In the genomic region with DNA sequence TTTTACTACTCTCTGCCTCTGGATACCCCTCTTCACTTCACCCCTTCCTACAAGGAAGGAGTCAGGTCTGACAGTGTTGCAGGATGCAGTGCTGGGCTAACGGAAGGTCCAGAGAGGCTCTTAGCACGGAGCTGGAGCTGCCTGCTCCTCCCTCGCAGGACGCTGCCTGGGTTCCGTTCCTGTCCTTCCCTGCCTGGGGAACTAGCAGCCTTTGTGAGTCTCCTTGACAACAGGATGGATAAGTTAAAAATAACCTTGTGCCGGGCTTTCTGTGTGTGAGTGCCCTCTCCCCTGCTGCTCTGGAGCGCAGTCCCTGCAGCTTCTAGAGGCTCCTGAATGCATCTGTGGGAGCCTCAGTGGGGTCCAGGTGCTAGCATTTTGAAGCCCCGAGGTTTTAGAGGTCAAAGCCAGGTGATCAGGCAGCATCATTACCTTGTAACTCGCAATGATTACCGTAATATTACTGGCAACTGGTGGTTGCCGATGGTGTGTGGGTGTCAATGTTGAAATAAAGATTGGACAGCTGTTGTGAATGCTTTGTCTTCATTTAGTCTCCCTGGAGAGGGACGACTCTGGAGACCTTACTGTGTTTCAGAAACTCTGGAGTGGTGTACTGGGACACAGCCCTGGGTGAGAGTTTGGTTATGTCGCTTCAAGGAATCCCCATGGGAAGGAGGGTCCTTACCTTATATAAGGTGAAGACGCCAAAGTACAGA, we compare ENCODE assay signal across 11 cellular contexts. TPM values are rescaled to one million over a fixed set of nuclear protein-coding genes. Genes with fewer than 3 reads are reported as not detected.
A peak's percentile ranks its signal among the peaks of the same experiment; 100 is the strongest.
DNase-seq lines count a peak whose midpoint lies in the region; ATAC-seq and TF ChIP-seq lines count a peak whose summit lies in the region.
"Had no signal": no experiment of that assay in that cellular context is flagged by ENCODE, and none has a peak within 500 bp of the region (broad histone marks: within the 10 kb centered on the region; RNA-seq: fewer than 3 reads in every experiment).

No MANE protein-coding gene starts in this region.

- intact Hi-C loops in activated CD4-positive, alpha-beta T cell treated with anti-CD3 and anti-CD28 coated beads, Interleukin-2, amount 10 ng/mL, durations not matched to agents 24 days and 14 days (cut with micrococcal nuclease), result no loop called here

- no peak for TF ChIP-seq CTCF in chondrocyte (IDR thresholded peaks at IDR 0.05)
- TF ChIP-seq CTCF in thoracic aorta (IDR thresholded peaks at IDR 0.05), result no peak

- peaks cover 34% of the 10 kb centered on the region for H3K4me1 Mint-ChIP-seq in activated CD4-positive, alpha-beta T cell treated with anti-CD3 and anti-CD28 coated beads, Interleukin-2, amount 10 ng/mL, durations not matched to agents 24 days and 14 days
- H3K4me1 Mint-ChIP-seq in chondrocyte (ENCODE audit: low read depth), result peaks cover 43% of the 10 kb centered on the region
- peaks cover 49% of the 10 kb centered on the region for H3K4me1 Mint-ChIP-seq in memory B cell

- no peak for DNase-seq in activated CD4-positive, alpha-beta T cell treated with anti-CD3 and anti-CD28 coated beads, Interleukin-2, amount 10 ng/mL, durations not matched to agents 24 days and 14 days
- no peak for DNase-seq in activated CD4-positive, alpha-beta T cell treated with anti-CD3 and anti-CD28 coated beads, Interleukin-2, amount 50 U/mL, for 4 hours
- no peak for DNase-seq in chondrocyte (ENCODE audit: low spot score)
- no peak for DNase-seq in memory B cell (ENCODE audit: low spot score in 2 of 2)
- DNase-seq in thoracic aorta (ENCODE audit: low spot score), result no peak
- DNase-seq in ureter (ENCODE audit: low spot score), result no peak
- no peak for DNase-seq in NCI-H526 (lab: John Stamatoyannopoulos, UW)
- DNase-seq: Karpas-422 had no signal

- peak overlapping the region; percentile 24 for H3K27ac Mint-ChIP-seq in activated CD4-positive, alpha-beta T cell treated with anti-CD3 and anti-CD28 coated beads, Interleukin-2, amount 10 ng/mL, durations not matched to agents 24 days and 14 days
- H3K27ac Mint-ChIP-seq in chondrocyte (ENCODE audit: unreplicated experiment) (peak overlapping the region; percentile 72), memory B cell (peak overlapping the region; percentile 60)

- H3K36me3 ChIP-seq in thoracic aorta, result peaks cover 6% of the 10 kb centered on the region

- H3K4me3 Mint-ChIP-seq in activated CD4-positive, alpha-beta T cell treated with anti-CD3 and anti-CD28 coated beads, Interleukin-2, amount 10 ng/mL, durations not matched to agents 24 days and 14 days, result no peak overlapping the region
- H3K4me3 Mint-ChIP-seq in chondrocyte (ENCODE audit: unreplicated experiment), result no peak overlapping the region
- no peak overlapping the region for H3K4me3 Mint-ChIP-seq in memory B cell

- peak overlapping the region; percentile 3 to 38 for H3K27ac ChIP-seq in thoracic aorta
- H3K27ac ChIP-seq: SJSA1 had no signal

- no peaks in the 10 kb centered on the region for H3K9me3 Mint-ChIP-seq in activated CD4-positive, alpha-beta T cell treated with anti-CD3 and anti-CD28 coated beads, Interleukin-2, amount 10 ng/mL, durations not matched to agents 24 days and 14 days
- H3K9me3 Mint-ChIP-seq in chondrocyte (ENCODE audit: low read depth), result no peaks in the 10 kb centered on the region
- H3K9me3 Mint-ChIP-seq in memory B cell, result no peaks in the 10 kb centered on the region

- ATAC-seq in memory B cell (ENCODE audit: low read depth), result no peak
- ATAC-seq in thoracic aorta (ENCODE audit: insufficient number of reproducible peaks, low FRiP score, low read depth), result peak; percentile 9
- no peak for ATAC-seq in GM21825 (IDR thresholded peaks at IDR 0.05; ENCODE audit: unreplicated experiment)

- no peaks in the 10 kb centered on the region for H3K9me3 ChIP-seq in thoracic aorta
- H3K9me3 ChIP-seq: SJSA1, upper lobe of left lung had no signal

- H3K36me3 Mint-ChIP-seq in activated CD4-positive, alpha-beta T cell treated with anti-CD3 and anti-CD28 coated beads, Interleukin-2, amount 10 ng/mL, durations not matched to agents 24 days and 14 days (ENCODE audit: low read depth), result peaks cover 10% of the 10 kb centered on the region
- peaks cover 3% of the 10 kb centered on the region for H3K36me3 Mint-ChIP-seq in chondrocyte (ENCODE audit: low read depth)
- H3K36me3 Mint-ChIP-seq in memory B cell, result peaks cover 6% of the 10 kb centered on the region

- no peaks in the 10 kb centered on the region for H3K27me3 Mint-ChIP-seq in activated CD4-positive, alpha-beta T cell treated with anti-CD3 and anti-CD28 coated beads, Interleukin-2, amount 10 ng/mL, durations not matched to agents 24 days and 14 days
- H3K27me3 Mint-ChIP-seq in chondrocyte (ENCODE audit: low read depth) (no peaks in the 10 kb centered on the region), memory B cell (no peaks in the 10 kb centered on the region)

- peak overlapping the region; percentile 31 for H3K4me3 ChIP-seq in thoracic aorta
- H3K4me3 ChIP-seq: SJSA1, upper lobe of left lung had no signal

- peaks cover 37 to 76% of the 10 kb centered on the region in 2 donors for H3K4me1 ChIP-seq in thoracic aorta (ENCODE audit: control insufficient read depth in 1 of 2, low read depth in 2 of 2)

- H3K27me3 ChIP-seq in thoracic aorta (replicated peaks; ENCODE audit: insufficient read depth), result no peaks in the 10 kb centered on the region
- H3K27me3 ChIP-seq: SJSA1, upper lobe of left lung had no signal

RNA-seq across cellular contexts. Expression of gene CDS2, which starts 44.4 kb away (rescaled TPM):
- total RNA-seq in activated CD4-positive, alpha-beta T cell treated with anti-CD3 and anti-CD28 coated beads, Interleukin-2, amount 10 ng/mL, durations not matched to agents 24 days and 14 days, result 34.7 and 39.2 TPM in 2 replicates
- 33.0 to 46.9 TPM (median 42.9 TPM) in 3 replicates for total RNA-seq in chondrocyte
- total RNA-seq in thoracic aorta, result 10 to 100 TPM; 63.6 to 85.6 TPM
- total RNA-seq in ureter, result 58.1 TPM

RNA-seq across cellular contexts. Expression of gene PCNA, which starts 51.5 kb away (rescaled TPM):
- 532 TPM in 2 replicates for total RNA-seq in activated CD4-positive, alpha-beta T cell treated with anti-CD3 and anti-CD28 coated beads, Interleukin-2, amount 10 ng/mL, durations not matched to agents 24 days and 14 days
- total RNA-seq in chondrocyte (46.3 to 117 TPM (median 49.4 TPM) in 3 replicates), thoracic aorta (10 to 100 TPM; 20.5 to 39.7 TPM), ureter (52.0 TPM)

RNA-seq across cellular contexts. Expression of gene TMEM230, which starts 58.4 kb away (rescaled TPM):
- total RNA-seq in activated CD4-positive, alpha-beta T cell treated with anti-CD3 and anti-CD28 coated beads, Interleukin-2, amount 10 ng/mL, durations not matched to agents 24 days and 14 days, result 86.3 and 86.9 TPM in 2 replicates
- 92.8 to 118 TPM (median 93.8 TPM) in 3 replicates for total RNA-seq in chondrocyte
- 100 to 1,000 TPM in 1 of 2 donors, 10 to 100 TPM in 1; 62.8 to 114 TPM for total RNA-seq in thoracic aorta
- 125 TPM for total RNA-seq in ureter
